ENCODE assay signal across 16 cellular contexts in genomic region chr9:108780949-108781734, GRCh38.
DNase-seq lines count a peak whose midpoint lies in the region; ATAC-seq, FAIRE-seq and TF ChIP-seq lines count a peak whose summit lies in the region.
"Had no signal": no experiment of that assay in that cellular context is flagged by ENCODE, and none has a peak within 500 bp of the region (broad histone marks: within the 10 kb centered on the region; RNA-seq: fewer than 3 reads in every experiment).

No MANE protein-coding gene starts in this region.

- peak overlapping the region in 2 of 6 donors; percentile 37 to 57 for H3K27ac Mint-ChIP-seq in naive B cell
- no peak overlapping the region for H3K27ac Mint-ChIP-seq in stimulated activated memory B cell treated with anti-CD40 and anti-IgM and Interleukin-4, amounts not matched to agents 10 μg/mL and 1 μg/mL and 100 μg/mL, for 72 hours
- H3K27ac Mint-ChIP-seq: stimulated activated naive CD8-positive, alpha-beta T cell treated with anti-CD3 and anti-CD28 coated beads, Interleukin-15, Interleukin-2, amounts not matched to agents 100 ng/mL and 50 ng/mL, for 24 hours had no signal

- under 1% methylated on average over 11 of the region's 11 CpGs for WGBS in K562 (ENCODE audit: insufficient coverage, low coverage, missing lambda C conversion rate)

- no peaks in the 10 kb centered on the region for H3K36me3 ChIP-seq in BLaER1
- H3K36me3 ChIP-seq in K562 (ENCODE audit: control insufficient read depth, insufficient read depth, low read length): no peaks in the 10 kb centered on the region
- H3K36me3 ChIP-seq in uterus: no peaks in the 10 kb centered on the region
- H3K36me3 ChIP-seq: heart left ventricle had no signal

- H3K79me2 ChIP-seq in K562 (ENCODE audit: control insufficient read depth, insufficient read depth, low read length): no peaks in the 10 kb centered on the region
- H3K79me2 ChIP-seq: parathyroid adenoma had no signal

- H3K27ac ChIP-seq in BLaER1: peak overlapping the region; percentile 20; the same call in 1 of the 2 replicates
- H3K27ac ChIP-seq in K562 (ENCODE audit: extremely low read depth, low read depth, low read length): no peak overlapping the region
- H3K27ac ChIP-seq in uterus: no peak overlapping the region
- H3K27ac ChIP-seq: heart left ventricle, parathyroid adenoma had no signal

- H2AFZ ChIP-seq in K562 (ENCODE audit: low read depth, low read length): no peak overlapping the region
- H2AFZ ChIP-seq: parathyroid adenoma had no signal

- H3K4me3 ChIP-seq in BLaER1: no peak overlapping the region
- H3K4me3 ChIP-seq in K562: no peak overlapping the region
- H3K4me3 ChIP-seq in uterus: no peak overlapping the region
- H3K4me3 ChIP-seq: heart left ventricle had no signal

- H3K9me3 Mint-ChIP-seq in naive B cell: no peaks in the 10 kb centered on the region
- H3K9me3 Mint-ChIP-seq in stimulated activated memory B cell treated with anti-CD40 and anti-IgM and Interleukin-4, amounts not matched to agents 10 μg/mL and 1 μg/mL and 100 μg/mL, for 72 hours: no peaks in the 10 kb centered on the region
- H3K9me3 Mint-ChIP-seq: stimulated activated naive CD8-positive, alpha-beta T cell treated with anti-CD3 and anti-CD28 coated beads, Interleukin-15, Interleukin-2, amounts not matched to agents 100 ng/mL and 50 ng/mL, for 24 hours had no signal

- DNase-seq in NCI-H1694 (lab: John Stamatoyannopoulos, UW): peak; percentile 20
- DNase-seq in K562 (ENCODE audit: extremely low read depth in 1 of 4, low spot score in 3 of 4): no peak
- DNase-seq in naive B cell: no peak
- no peak for DNase-seq in uterus
- DNase-seq: activated naive CD4-positive, alpha-beta T cell; Calu3; heart left ventricle; kidney glomerular epithelial cell; NCI-H510A; SW 1271 had no signal

- H3K9ac ChIP-seq in BLaER1: no peak overlapping the region
- H3K9ac ChIP-seq in K562 (ENCODE audit: insufficient read depth in 1 of 2, low read depth in 2 of 2, low read length in 2 of 2): no peak overlapping the region; a peak in 1 of 4 replicates
- H3K9ac ChIP-seq: parathyroid adenoma had no signal

- TF ChIP-seq POLR2A in K562 (conservative IDR thresholded peaks at IDR 0.05) (no peak), uterus (IDR thresholded peaks at IDR 0.05) (no peak)

- H3K27me3 ChIP-seq in BLaER1 (no peaks in the 10 kb centered on the region), K562 (ENCODE audit: control insufficient read depth in 2 of 2, insufficient read depth in 2 of 2, low read length in 2 of 2) (peaks cover 16 to 55% of the 10 kb centered on the region in 2 experiments; a peak in 4 of 5 replicates), uterus (no peaks in the 10 kb centered on the region)

- H3K9me3 ChIP-seq in BLaER1 (no peaks in the 10 kb centered on the region), K562 (replicated peaks; ENCODE audit: control insufficient read depth, insufficient read depth, low read depth, low read length) (no peaks in the 10 kb centered on the region), uterus (no peaks in the 10 kb centered on the region)
- H3K9me3 ChIP-seq: heart left ventricle had no signal

- CTCF ChIA-PET in K562 (lab: Yijun Ruan, JAX; ENCODE audit: low intra/inter-chr PET ratio): no interaction called here

- H3K4me1 ChIP-seq in BLaER1 (peaks cover 67% of the 10 kb centered on the region), K562 (replicated peaks in 1 of 2; ENCODE audit: control insufficient read depth in 2 of 2, insufficient read depth in 2 of 2, low read length in 2 of 2) (no peaks in the 10 kb centered on the region; a peak in 1 of 5 replicates), uterus (no peaks in the 10 kb centered on the region)
- H3K4me1 ChIP-seq: parathyroid adenoma had no signal

- no peak for TF ChIP-seq EP300 in K562 (IDR thresholded peaks at IDR 0.05; ENCODE audit: low read length)

- no peaks in the 10 kb centered on the region for H3K9me1 ChIP-seq in K562 (ENCODE audit: control insufficient read depth, insufficient read depth, low read length)

- no peak for TF ChIP-seq CTCF in K562 (IDR thresholded peaks at IDR 0.05 in 2 of 3, conservative IDR thresholded peaks at IDR 0.05 in 1 of 3; ENCODE audit: insufficient read depth in 2 of 3, low read depth in 1 of 3, low read length in 3 of 3)
- no peak for TF ChIP-seq CTCF in uterus (IDR thresholded peaks at IDR 0.05)

- H3K4me1 Mint-ChIP-seq in naive B cell: peaks cover 5 to 31% (median 28%) of the 10 kb centered on the region in 3 donors
- H3K4me1 Mint-ChIP-seq in stimulated activated memory B cell treated with anti-CD40 and anti-IgM and Interleukin-4, amounts not matched to agents 10 μg/mL and 1 μg/mL and 100 μg/mL, for 72 hours: no peaks in the 10 kb centered on the region

- in situ Hi-C loops in K562 (cut with MboI): no loop called here

- intact Hi-C loops in K562 (cut with micrococcal nuclease): no loop called here
- intact Hi-C loops in uterus (cut with DNase I; ENCODE audit: low total_unique reads): no loop called here

- POLR2A ChIA-PET in K562 (lab: Yijun Ruan, JAX): interaction anchor here (1.0 kb wide), 1 partner anchor 12 kb away, joined by 6 read pairs; no protein-coding TSS in a partner anchor

- ATAC-seq in K562: peak; percentile 44; the same call in 1 of the 3 replicates
- ATAC-seq in naive B cell (ENCODE audit: low read depth in 2 of 2): no peak
- ATAC-seq in HG03378 (IDR thresholded peaks at IDR 0.05; ENCODE audit: unreplicated experiment): no peak
- ATAC-seq in stimulated activated memory B cell treated with anti-CD40 and anti-IgM and Interleukin-4, amounts not matched to agents 10 μg/mL and 1 μg/mL and 100 μg/mL, for 72 hours: no peak
- no peak for ATAC-seq in HG02870 (IDR thresholded peaks at IDR 0.05; ENCODE audit: unreplicated experiment)
- ATAC-seq: heart left ventricle had no signal

- H4K20me1 ChIP-seq in BLaER1: no peaks in the 10 kb centered on the region
- H4K20me1 ChIP-seq in K562 (replicated peaks; ENCODE audit: control insufficient read depth, insufficient read depth, low read length): no peaks in the 10 kb centered on the region

- H3K27me3 Mint-ChIP-seq in naive B cell: peaks cover 12 to 26% (median 16%) of the 10 kb centered on the region in 3 donors
- H3K27me3 Mint-ChIP-seq in stimulated activated memory B cell treated with anti-CD40 and anti-IgM and Interleukin-4, amounts not matched to agents 10 μg/mL and 1 μg/mL and 100 μg/mL, for 72 hours: peaks cover 42% of the 10 kb centered on the region

- H3K36me3 Mint-ChIP-seq in naive B cell: no peaks in the 10 kb centered on the region
- H3K36me3 Mint-ChIP-seq in stimulated activated memory B cell treated with anti-CD40 and anti-IgM and Interleukin-4, amounts not matched to agents 10 μg/mL and 1 μg/mL and 100 μg/mL, for 72 hours: no peaks in the 10 kb centered on the region

- BruUV-seq in K562 (replicated peaks; lab: Mats Ljungman, UMichigan): no TSS peak

- H3K4me2 ChIP-seq in BLaER1: peak overlapping the region; percentile 40
- no peak overlapping the region for H3K4me2 ChIP-seq in K562 (ENCODE audit: insufficient read depth, low read length)

- no peak for TF ChIP-seq RAD21 in K562 (CRISPR knock-in tag; conservative IDR thresholded peaks at IDR 0.05 in 1 of 2, IDR thresholded peaks at IDR 0.05 in 1 of 2)

- no peak for FAIRE-seq in K562 (lab: Jason Lieb, UNC)

- H3K4me3 Mint-ChIP-seq in naive B cell: peak overlapping the region in 5 of 8 donors; percentile 6 to 67 (median 47)
- no peak overlapping the region for H3K4me3 Mint-ChIP-seq in stimulated activated memory B cell treated with anti-CD40 and anti-IgM and Interleukin-4, amounts not matched to agents 10 μg/mL and 1 μg/mL and 100 μg/mL, for 72 hours
- H3K4me3 Mint-ChIP-seq: stimulated activated naive CD8-positive, alpha-beta T cell treated with anti-CD3 and anti-CD28 coated beads, Interleukin-15, Interleukin-2, amounts not matched to agents 100 ng/mL and 50 ng/mL, for 24 hours had no signal

TF ChIP-seq in K562, 482 proteins besides CTCF, POLR2A, EP300 and RAD21:
- TF ChIP-seq MEF2D (tag; conservative IDR thresholded peaks at IDR 0.05; ENCODE audit: low read depth) (no peak), RNF2 (IDR thresholded peaks at IDR 0.05) (no peak), SETDB1 (IDR thresholded peaks at IDR 0.05; ENCODE audit: low read length) (no peak), NFE2 (IDR thresholded peaks at IDR 0.05; ENCODE audit: low read depth) (no peak), ELF2 (CRISPR knock-in tag; IDR thresholded peaks at IDR 0.05) (no peak), FOXA3 (CRISPR knock-in tag; conservative IDR thresholded peaks at IDR 0.05 in 1 of 2, IDR thresholded peaks at IDR 0.05 in 1 of 2) (no peak), MAX (CRISPR knock-in tag; IDR thresholded peaks at IDR 0.05) (no peak), UBTF (IDR thresholded peaks at IDR 0.05; ENCODE audit: borderline replicate concordance in 1 of 2, low read depth in 2 of 2, low read length in 2 of 2) (no peak), TAF7 (tag; IDR thresholded peaks at IDR 0.05) (no peak)
TF ChIP-seq in K562: peak in this region for 0.
